ENCODE assay signal across 9 cellular contexts in the genomic region with DNA sequence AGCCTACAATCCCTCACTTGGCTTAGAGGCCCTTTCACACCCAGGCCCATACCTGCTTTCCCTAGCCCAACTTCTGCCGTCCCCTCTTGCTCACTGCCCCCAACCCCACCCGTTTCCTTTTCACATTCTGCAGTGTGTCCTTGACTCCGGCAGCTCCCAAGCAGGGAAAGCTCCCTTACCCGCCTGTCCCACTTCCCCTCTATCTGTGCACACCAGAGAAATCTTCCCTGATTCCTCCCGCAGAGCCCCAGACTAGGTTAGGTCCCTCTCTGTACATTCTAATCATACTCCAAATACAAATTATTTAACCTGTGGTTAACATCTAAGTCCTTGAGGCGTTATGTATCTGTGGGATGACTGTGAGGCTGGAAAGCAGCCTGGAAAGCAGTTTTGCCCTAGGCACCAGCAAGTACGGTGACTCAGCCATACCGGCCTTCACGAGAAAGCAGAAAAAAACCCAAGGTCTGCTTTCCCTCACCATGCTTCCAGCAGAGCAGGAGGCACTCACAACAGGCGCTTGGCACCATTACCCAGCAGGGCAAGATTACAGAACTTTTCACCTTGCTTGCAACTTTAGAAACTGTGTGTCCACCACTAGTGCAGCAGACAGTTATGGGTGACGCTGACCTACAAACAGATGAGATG. TPM values are rescaled to one million over a fixed set of nuclear protein-coding genes. Genes with fewer than 3 reads are reported as not detected.
DNase-seq lines count a peak whose midpoint lies in the region; ATAC-seq and TF ChIP-seq lines count a peak whose summit lies in the region.
"Had no signal": no experiment of that assay in that cellular context is flagged by ENCODE, and none has a peak within 500 bp of the region (broad histone marks: within the 10 kb centered on the region; RNA-seq: fewer than 3 reads in every experiment).

No MANE protein-coding gene starts in this region.

- H3K9ac ChIP-seq in muscle layer of colon (ENCODE audit: low read length), result no peak overlapping the region

- H3K36me3 ChIP-seq in muscle layer of colon (ENCODE audit: insufficient read depth, low read length), result no peaks in the 10 kb centered on the region

- peaks cover 42% of the 10 kb centered on the region for H3K4me1 ChIP-seq in muscle layer of colon (ENCODE audit: insufficient read depth, low read length)

- no peak for TF ChIP-seq CTCF in AG10803 (conservative IDR thresholded peaks at IDR 0.05; ENCODE audit: low read length)

- H3K27ac ChIP-seq in muscle layer of colon (ENCODE audit: low read depth, low read length), result peak overlapping the region; percentile 68

- H3K4me3 ChIP-seq in AG10803 (ENCODE audit: low read length) (no peak overlapping the region), muscle layer of colon (ENCODE audit: low read depth in 1 of 2, low read length in 2 of 2) (peak overlapping the region in 1 of 2 donors; percentile 9)

- H3K9me3 ChIP-seq in muscle layer of colon (ENCODE audit: low read length), result no peaks in the 10 kb centered on the region

- peaks cover 3% of the 10 kb centered on the region for H3K27me3 Mint-ChIP-seq in IgD-negative memory B cell

- in situ Hi-C loops in KBM-7 (cut with MboI; ENCODE audit: low pct_unique_long_range_greater_than_20kb, low sequenced_read_pairs), result no loop called here

- DNase-seq in AG10803 (ENCODE audit: low read depth) (peak; percentile 98), dedifferentiated amniotic fluid mesenchymal stem cell (ENCODE audit: extremely low spot score) (peak; percentile 97), KBM-7 (no peak), NCI-H2171 treated with DMSO at 0.1 percent for 48 hours (lab: John Stamatoyannopoulos, UW) (no peak)
- DNase-seq: activated T-cell treated with anti-CD3 and anti-CD28 coated beads, Interleukin-2, amount 50 U/mL, for 4 hours had no signal

- H3K4me1 Mint-ChIP-seq in IgD-negative memory B cell, result peaks cover 55 to 65% (median 61%) of the 10 kb centered on the region in 3 donors

- ATAC-seq in GM18909 (IDR thresholded peaks at IDR 0.05; ENCODE audit: poor library complexity, unreplicated experiment) (no peak), GM21447 (IDR thresholded peaks at IDR 0.05; ENCODE audit: unreplicated experiment) (no peak)

- no peaks in the 10 kb centered on the region for H3K9me3 Mint-ChIP-seq in IgD-negative memory B cell
- H3K9me3 Mint-ChIP-seq: activated T-cell treated with anti-CD3 and anti-CD28 coated beads, Interleukin-2, amount 50 U/mL, for 4 hours had no signal

- H3K27ac Mint-ChIP-seq in IgD-negative memory B cell, result peak overlapping the region; percentile 45 to 87 (median 82)

- H3K4me3 Mint-ChIP-seq in IgD-negative memory B cell, result peak overlapping the region in 1 of 4 donors; percentile 63
- H3K4me3 Mint-ChIP-seq: activated T-cell treated with anti-CD3 and anti-CD28 coated beads, Interleukin-2, amount 50 U/mL, for 4 hours had no signal

- peaks cover 4% of the 10 kb centered on the region for H3K36me3 Mint-ChIP-seq in IgD-negative memory B cell

- no peaks in the 10 kb centered on the region for H3K27me3 ChIP-seq in muscle layer of colon (ENCODE audit: control insufficient read depth in 1 of 2, insufficient read depth in 2 of 2, low read length in 2 of 2)

RNA-seq across cellular contexts. Expression of a gene that starts 22.3 kb away (rescaled TPM):
- polyA plus RNA-seq in IgD-negative memory B cell, result 156 TPM

Comparison
In these comparisons a context has a peak if more than half of its experiments do, and no peak if none do; other contexts are left out.
1. DNase-seq: peak in AG10803 (single experiment) and dedifferentiated amniotic fluid mesenchymal stem cell (single experiment); none in KBM-7 (single experiment) and NCI-H2171 treated with DMSO at 0.1 percent for 48 hours (single experiment).